In the genomic region with DNA sequence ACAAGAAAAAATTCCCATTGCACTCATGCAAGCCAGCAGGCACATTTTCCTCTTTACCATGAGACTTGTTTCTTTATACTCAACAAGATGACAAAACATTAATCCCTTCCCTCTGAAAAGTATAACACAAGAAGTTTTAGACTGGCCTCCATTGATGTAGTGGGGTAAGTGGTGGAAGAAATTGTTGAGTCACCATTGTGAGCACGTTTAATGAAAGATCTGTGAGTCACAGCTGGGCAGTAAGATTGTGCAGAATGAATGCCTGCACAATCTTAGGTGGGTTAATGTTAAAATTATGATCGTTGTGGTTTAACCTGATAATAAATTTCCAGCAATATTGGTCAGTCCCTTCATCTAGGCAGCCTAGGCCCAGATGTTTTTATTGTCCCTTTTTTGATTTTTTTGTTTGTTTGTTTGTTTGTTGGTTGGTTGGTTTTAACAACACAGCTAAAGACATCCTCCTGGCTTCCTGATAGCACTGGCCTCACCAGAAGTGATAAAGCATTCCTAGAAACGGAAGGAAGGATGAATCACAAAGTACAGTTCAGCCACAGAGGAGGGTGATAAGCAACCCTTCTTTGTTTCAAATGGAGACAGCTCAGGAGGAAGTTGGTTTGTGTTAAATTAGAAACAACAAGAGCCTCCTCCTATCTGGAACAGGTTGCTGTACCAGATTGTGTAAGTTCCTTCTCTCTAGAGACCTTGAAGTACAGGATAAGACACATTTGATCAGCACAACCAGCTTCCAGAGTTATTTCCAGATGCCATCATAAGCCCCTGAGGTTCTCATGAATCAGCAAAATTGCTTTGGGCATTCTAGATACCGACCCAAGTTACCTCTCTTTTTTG, we compare ENCODE assay signal across 12 cellular contexts. TPM values are rescaled to one million over a fixed set of nuclear protein-coding genes. Genes with fewer than 3 reads are reported as not detected.
A peak's percentile ranks its signal among the peaks of the same experiment; 100 is the strongest.
DNase-seq lines count a peak whose midpoint lies in the region; ATAC-seq, FAIRE-seq and TF ChIP-seq lines count a peak whose summit lies in the region.
"Had no signal": no experiment of that assay in that cellular context is flagged by ENCODE, and none has a peak within 500 bp of the region (broad histone marks: within the 10 kb centered on the region; RNA-seq: fewer than 3 reads in every experiment).

No MANE protein-coding gene starts in this region.

- H3K27me3 ChIP-seq in H9 (ENCODE audit: insufficient read depth, low read length), result no peaks in the 10 kb centered on the region
- H3K27me3 ChIP-seq in heart left ventricle, result peaks cover 0 to 5% (median 0%) of the 10 kb centered on the region in 9 donors

- H3K27ac ChIP-seq in H9 (ENCODE audit: insufficient read length, low read depth, low read length) (no peak overlapping the region), heart left ventricle (no peak overlapping the region), kidney (ENCODE audit: low read depth in 2 of 2, low read length in 2 of 2) (no peak overlapping the region)

- no peak overlapping the region for H4K91ac ChIP-seq in H9 (ENCODE audit: insufficient read length, low read depth, low read length)

- DNase-seq in A172 (ENCODE audit: low spot score) (peak; percentile 85), H9 (no peak), fibroblast of mammary gland (ENCODE audit: low read depth) (peak; percentile 7), heart left ventricle (no peak), NCI-H524 (lab: John Stamatoyannopoulos, UW) (no peak), kidney (no peak), progenitor cell of endocrine pancreas (ENCODE audit: low spot score, unreplicated experiment) (no peak)
- DNase-seq: mucosa of descending colon had no signal

- H4K8ac ChIP-seq in H9 (replicated peaks; ENCODE audit: insufficient read length, low read depth, low read length), result no peak overlapping the region

- no peak overlapping the region for H3K4me2 ChIP-seq in H9 (ENCODE audit: insufficient read depth, insufficient read length, low read length)

- H3K36me3 ChIP-seq in heart left ventricle, result no peaks in the 10 kb centered on the region
- no peaks in the 10 kb centered on the region for H3K36me3 ChIP-seq in kidney (ENCODE audit: control insufficient read depth in 1 of 2, insufficient read depth in 2 of 2, low read length in 2 of 2)

- H3K79me2 ChIP-seq in H9 (ENCODE audit: insufficient read depth, low read length), result no peaks in the 10 kb centered on the region

- H3K9me3 Mint-ChIP-seq in H9, result no peaks in the 10 kb centered on the region
- H3K9me3 Mint-ChIP-seq in T-helper 1 cell treated with Interleukin-12 subunit alpha and Interleukin-12 subunit beta and Interleukin-4 antibody, amounts not matched to agents 30 μg/mL and 1 μg/mL, for 36 hours, result peaks cover 7% of the 10 kb centered on the region
- H3K9me3 Mint-ChIP-seq in progenitor cell of endocrine pancreas (ENCODE audit: low read depth), result no peaks in the 10 kb centered on the region

- no peak overlapping the region for H4K5ac ChIP-seq in H9 (ENCODE audit: insufficient read length, low read depth, low read length)

- H3K79me1 ChIP-seq in H9 (ENCODE audit: insufficient read depth, low read depth, low read length, poor library complexity, severe bottlenecking), result no peaks in the 10 kb centered on the region

- no peak overlapping the region for H2BK15ac ChIP-seq in H9 (ENCODE audit: low read depth, low read length)

- no peak overlapping the region for H2AK5ac ChIP-seq in H9 (ENCODE audit: insufficient read length, low read length)

- no peak overlapping the region for H3K9ac ChIP-seq in H9 (ENCODE audit: extremely low read depth, insufficient read length, low read length)
- no peak overlapping the region for H3K9ac ChIP-seq in kidney (ENCODE audit: low read length in 2 of 2)

- TF ChIP-seq POLR2A in heart left ventricle (IDR thresholded peaks at IDR 0.05), result no peak

- no peaks in the 10 kb centered on the region for H4K20me1 ChIP-seq in H9 (ENCODE audit: control insufficient read depth, insufficient read depth, insufficient read length)

- no peaks in the 10 kb centered on the region for H3K9me3 ChIP-seq in H9 (ENCODE audit: control insufficient read depth, low read depth, low read length)
- H3K9me3 ChIP-seq in heart left ventricle, result no peaks in the 10 kb centered on the region
- no peaks in the 10 kb centered on the region for H3K9me3 ChIP-seq in kidney (ENCODE audit: control insufficient read depth in 1 of 2, low read length in 2 of 2)
- H3K9me3 ChIP-seq: mucosa of descending colon had no signal

- H3T11ph ChIP-seq in H9 (ENCODE audit: low read length), result no peak overlapping the region

- no peak overlapping the region for H3K18ac ChIP-seq in H9 (ENCODE audit: insufficient read length, low read depth, low read length)

- FAIRE-seq in kidney (lab: Jason Lieb, UNC), result no peak
- FAIRE-seq: frontal cortex had no signal

- no peak for ATAC-seq in heart left ventricle
- ATAC-seq: mucosa of descending colon had no signal

- intact Hi-C loops in heart left ventricle (cut with DNase I) (no loop called here), kidney (cut with DNase I) (no loop called here)

- no peak overlapping the region for H3K4ac ChIP-seq in H9 (ENCODE audit: low read depth, low read length)

- H3K4me1 Mint-ChIP-seq in H9, result peaks cover 5 to 16% of the 10 kb centered on the region in 2 experiments
- peaks cover 29% of the 10 kb centered on the region for H3K4me1 Mint-ChIP-seq in T-helper 1 cell treated with Interleukin-12 subunit alpha and Interleukin-12 subunit beta and Interleukin-4 antibody, amounts not matched to agents 30 μg/mL and 1 μg/mL, for 36 hours (ENCODE audit: low read depth)
- H3K4me1 Mint-ChIP-seq in progenitor cell of endocrine pancreas (ENCODE audit: low read depth), result no peaks in the 10 kb centered on the region

- H3K23ac ChIP-seq in H9 (ENCODE audit: insufficient read length, low read depth, low read length), result no peak overlapping the region

- no peak overlapping the region for H2BK12ac ChIP-seq in H9 (ENCODE audit: insufficient read length, low read depth, low read length)

- H3K4me1 ChIP-seq in H9 (ENCODE audit: insufficient read depth, low read length), result no peaks in the 10 kb centered on the region; the same call in 1 of the 2 replicates
- peaks cover 0 to 7% (median 0%) of the 10 kb centered on the region in 12 donors for H3K4me1 ChIP-seq in heart left ventricle
- H3K4me1 ChIP-seq in kidney (ENCODE audit: control insufficient read depth in 1 of 2, insufficient read depth in 1 of 2, low read depth in 1 of 2, low read length in 2 of 2), result no peaks in the 10 kb centered on the region

- H2BK5ac ChIP-seq in H9 (ENCODE audit: insufficient read length, low read length), result no peak overlapping the region

- H3K27ac Mint-ChIP-seq in H9 (peak overlapping the region; percentile 48 to 87 (median 80); a peak in 4 of 7 replicates), progenitor cell of endocrine pancreas (no peak overlapping the region)
- H3K27ac Mint-ChIP-seq in T-helper 1 cell treated with Interleukin-12 subunit alpha and Interleukin-12 subunit beta and Interleukin-4 antibody, amounts not matched to agents 30 μg/mL and 1 μg/mL, for 36 hours, result peak overlapping the region; percentile 37
- H3K27ac Mint-ChIP-seq: activated naive CD8-positive, alpha-beta T cell had no signal

- no peak overlapping the region for H2AFZ ChIP-seq in H9 (ENCODE audit: low read length)

- no peak overlapping the region for H3K4me3 Mint-ChIP-seq in H9
- peak overlapping the region; percentile 52 for H3K4me3 Mint-ChIP-seq in T-helper 1 cell treated with Interleukin-12 subunit alpha and Interleukin-12 subunit beta and Interleukin-4 antibody, amounts not matched to agents 30 μg/mL and 1 μg/mL, for 36 hours
- H3K4me3 Mint-ChIP-seq in progenitor cell of endocrine pancreas (ENCODE audit: low read depth), result no peak overlapping the region
- H3K4me3 Mint-ChIP-seq: activated naive CD8-positive, alpha-beta T cell; CD14-positive monocyte had no signal

- H3K36me3 Mint-ChIP-seq in H9 (ENCODE audit: insufficient read depth in 1 of 3, low read depth in 3 of 3) (no peaks in the 10 kb centered on the region; a peak in 2 of 7 replicates), progenitor cell of endocrine pancreas (ENCODE audit: insufficient read depth) (no peaks in the 10 kb centered on the region)
- H3K36me3 Mint-ChIP-seq in T-helper 1 cell treated with Interleukin-12 subunit alpha and Interleukin-12 subunit beta and Interleukin-4 antibody, amounts not matched to agents 30 μg/mL and 1 μg/mL, for 36 hours (ENCODE audit: low read depth), result peaks cover 5% of the 10 kb centered on the region
- H3K36me3 Mint-ChIP-seq: activated naive CD8-positive, alpha-beta T cell; CD14-positive monocyte had no signal

- no CpG with 5 or more reads among the region's 4 CpGs for WGBS in H9 (ENCODE audit: extremely low coverage, insufficient read length, low lambda C conversion rate)
- 34 to 40% (median 37%) methylated on average over 4 of the region's 4 CpGs for whole genome bisulfite sequencing in heart left ventricle, 4 donors

- TF ChIP-seq CTCF in H9 (conservative IDR thresholded peaks at IDR 0.05) (no peak), fibroblast of mammary gland (conservative IDR thresholded peaks at IDR 0.05; ENCODE audit: control insufficient read depth, insufficient read depth, low read depth, low read length) (no peak), heart left ventricle (IDR thresholded peaks at IDR 0.05) (no peak), kidney (IDR thresholded peaks at IDR 0.05; ENCODE audit: borderline replicate concordance, extremely low read depth, insufficient read depth) (no peak), progenitor cell of endocrine pancreas (IDR thresholded peaks at IDR 0.05; ENCODE audit: unreplicated experiment) (no peak)

- no peaks in the 10 kb centered on the region for H3K23me2 ChIP-seq in H9 (ENCODE audit: insufficient read length, low read depth, low read length, poor library complexity, severe bottlenecking)

- no peak overlapping the region for H2BK120ac ChIP-seq in H9 (ENCODE audit: low read depth, low read length, poor library complexity, severe bottlenecking)

- H3K27me3 Mint-ChIP-seq in H9 (ENCODE audit: low read depth), result no peaks in the 10 kb centered on the region
- H3K27me3 Mint-ChIP-seq in T-helper 1 cell treated with Interleukin-12 subunit alpha and Interleukin-12 subunit beta and Interleukin-4 antibody, amounts not matched to agents 30 μg/mL and 1 μg/mL, for 36 hours (ENCODE audit: low read depth), result peaks cover 30% of the 10 kb centered on the region
- H3K27me3 Mint-ChIP-seq in progenitor cell of endocrine pancreas, result peaks cover 2% of the 10 kb centered on the region

- H3K56ac ChIP-seq in H9 (ENCODE audit: insufficient read length, low read depth, low read length), result no peak overlapping the region

- no peak overlapping the region for H2BK20ac ChIP-seq in H9 (ENCODE audit: low read depth, low read length, poor library complexity, severe bottlenecking)

- no peak overlapping the region for H3K14ac ChIP-seq in H9 (ENCODE audit: insufficient read depth, low read length)

- H3K4me3 ChIP-seq in fibroblast of mammary gland (ENCODE audit: control insufficient read depth, low read depth, low read length), result no peak overlapping the region
- no peak overlapping the region for H3K4me3 ChIP-seq in heart left ventricle
- no peak overlapping the region for H3K4me3 ChIP-seq in kidney (ENCODE audit: low read length in 2 of 2)
- H3K4me3 ChIP-seq: mucosa of descending colon had no signal

RNA-seq across cellular contexts. Expression of a gene that starts 40.3 kb away (rescaled TPM):
- total RNA-seq in A172 (2014; rRNA removed; shearing (Covaris generic)), result not detected in 2 replicates
- total RNA-seq in H9 (2021) (5.0 and 6.2 TPM in 2 replicates), heart left ventricle (under 1 TPM in 6 of 9 donors, not detected in 3; 0.05 to 0.29 (median 0.16) TPM), kidney (not detected), progenitor cell of endocrine pancreas (0.02 and 0.18 TPM in 2 replicates)
- polyA plus RNA-seq in heart left ventricle (under 1 TPM in 1 of 2 donors, not detected in 1; 0.01 TPM), kidney (ENCODE audit: insufficient read depth, low read depth, low replicate concordance) (0.15 TPM)
- polyA plus RNA-seq: CD14-positive monocyte had no signal

Comparison
In these comparisons a context has a peak if more than half of its experiments do, and no peak if none do; other contexts are left out.
1. DNase-seq: peak in A172 (single experiment) and fibroblast of mammary gland (single experiment); none in H9 (single experiment), heart left ventricle (0 of 5), NCI-H524 (0 of 2), kidney (single experiment) and progenitor cell of endocrine pancreas (single experiment).